Comparison of ENCODE assay signal across 8 cellular contexts in genomic region chr11:11620251-11620965, GRCh38. TPM values are rescaled to one million over a fixed set of nuclear protein-coding genes. Genes with fewer than 3 reads are reported as not detected.
DNase-seq lines count a peak whose midpoint lies in the region; ATAC-seq and TF ChIP-seq lines count a peak whose summit lies in the region.

No MANE protein-coding gene starts in this region.

- H3K4me3 ChIP-seq in colonic mucosa (peak overlapping the region; percentile 55), mesendoderm (ENCODE audit: low read length) (peak overlapping the region; percentile 46)

- no peak overlapping the region for H2BK120ac ChIP-seq in mesendoderm (ENCODE audit: low read depth, low read length)

- no peak overlapping the region for H2BK5ac ChIP-seq in mesendoderm (ENCODE audit: low read length)

- peak overlapping the region; percentile 70 for H3K27ac Mint-ChIP-seq in activated T-cell treated with anti-CD3 and anti-CD28 coated beads, Interleukin-2, amount 50 U/mL, for 24 hours
- peak overlapping the region; percentile 56 for H3K27ac Mint-ChIP-seq in type B pancreatic cell

- no peaks in the 10 kb centered on the region for H3K36me3 Mint-ChIP-seq in activated T-cell treated with anti-CD3 and anti-CD28 coated beads, Interleukin-2, amount 50 U/mL, for 24 hours (ENCODE audit: low read depth)
- H3K36me3 Mint-ChIP-seq in type B pancreatic cell: no peaks in the 10 kb centered on the region

- H3K4me2 ChIP-seq in mesendoderm (ENCODE audit: low read length): peak overlapping the region; percentile 53

- H3K9ac ChIP-seq in colonic mucosa (ENCODE audit: low read depth in 2 of 2, low read length in 2 of 2) (peak overlapping the region; percentile 52 to 68), mesendoderm (ENCODE audit: low read length) (peak overlapping the region; percentile 64)

- no peak overlapping the region for H4K5ac ChIP-seq in mesendoderm (ENCODE audit: low read length)

- no peaks in the 10 kb centered on the region for H3K27me3 ChIP-seq in colonic mucosa
- peaks cover 6% of the 10 kb centered on the region for H3K27me3 ChIP-seq in mesendoderm (ENCODE audit: insufficient read depth, low read length, poor library complexity)

- H2AK5ac ChIP-seq in mesendoderm (ENCODE audit: low read length): no peak overlapping the region

- TF ChIP-seq CTCF in colonic mucosa (IDR thresholded peaks at IDR 0.05) (no peak), type B pancreatic cell (conservative IDR thresholded peaks at IDR 0.05) (peak; percentile 20)

- peak overlapping the region; percentile 63 for H3K56ac ChIP-seq in mesendoderm (ENCODE audit: low read length)

- peaks cover 14% of the 10 kb centered on the region for H3K4me1 Mint-ChIP-seq in activated T-cell treated with anti-CD3 and anti-CD28 coated beads, Interleukin-2, amount 50 U/mL, for 24 hours (ENCODE audit: low read depth)
- peaks cover 15% of the 10 kb centered on the region for H3K4me1 Mint-ChIP-seq in type B pancreatic cell (ENCODE audit: unreplicated experiment)

- peak; percentile 41 for DNase-seq in activated T-cell treated with anti-CD3 and anti-CD28 coated beads, Interleukin-2, amount 50 U/mL, for 24 hours
- DNase-seq in activated T-cell treated with anti-CD3 and anti-CD28 coated beads for 4 hours: no peak
- peak; percentile 75 for DNase-seq in NCI-H748 (lab: John Stamatoyannopoulos, UW; ENCODE audit: unreplicated experiment)
- DNase-seq in colonic mucosa: peak; percentile 85
- peak; percentile 51 for DNase-seq in mesendoderm
- peak; percentile 72 for DNase-seq in type B pancreatic cell (ENCODE audit: extremely low spot score, unreplicated experiment)

- H3K4me3 Mint-ChIP-seq in activated T-cell treated with anti-CD3 and anti-CD28 coated beads, Interleukin-2, amount 50 U/mL, for 24 hours: peak overlapping the region; percentile 83
- peak overlapping the region; percentile 92 for H3K4me3 Mint-ChIP-seq in type B pancreatic cell

- H3K79me1 ChIP-seq in mesendoderm (ENCODE audit: low read length): no peaks in the 10 kb centered on the region

- ATAC-seq in HG02973 (IDR thresholded peaks at IDR 0.05; ENCODE audit: unreplicated experiment) (no peak), HG02970 (IDR thresholded peaks at IDR 0.05; ENCODE audit: low FRiP score, unreplicated experiment) (no peak)

- no peak overlapping the region for H3K4ac ChIP-seq in mesendoderm (ENCODE audit: low read depth, low read length)

- no peaks in the 10 kb centered on the region for H3K9me3 ChIP-seq in colonic mucosa

- no peak overlapping the region for H3K18ac ChIP-seq in mesendoderm (ENCODE audit: low read length)

- no CpG with 5 or more reads among the region's 50 CpGs for WGBS in mesendoderm (ENCODE audit: extremely low coverage, insufficient coverage, low lambda C conversion rate)

- peak overlapping the region; percentile 15 for H3K23ac ChIP-seq in mesendoderm (ENCODE audit: low read length)

- peaks cover 68% of the 10 kb centered on the region for H3K27me3 Mint-ChIP-seq in activated T-cell treated with anti-CD3 and anti-CD28 coated beads, Interleukin-2, amount 50 U/mL, for 24 hours
- peaks cover 48% of the 10 kb centered on the region for H3K27me3 Mint-ChIP-seq in type B pancreatic cell

- H4K8ac ChIP-seq in mesendoderm (ENCODE audit: low read depth, low read length): no peak overlapping the region

- H3K27ac ChIP-seq in colonic mucosa: no peak overlapping the region
- H3K27ac ChIP-seq in mesendoderm (ENCODE audit: low read depth, low read length): no peak overlapping the region

- H3K4me1 ChIP-seq in colonic mucosa (no peaks in the 10 kb centered on the region), mesendoderm (ENCODE audit: control insufficient read depth, low read depth, low read length) (peaks cover 4% of the 10 kb centered on the region)

- no peaks in the 10 kb centered on the region for H3K36me3 ChIP-seq in colonic mucosa
- no peaks in the 10 kb centered on the region for H3K36me3 ChIP-seq in mesendoderm (ENCODE audit: control insufficient read depth, insufficient read depth, low read length)

- intact Hi-C loops in colonic mucosa (cut with DNase I): no loop called here

- H2BK15ac ChIP-seq in mesendoderm (replicated peaks; ENCODE audit: low read depth): no peak overlapping the region

- no peaks in the 10 kb centered on the region for H3K9me3 Mint-ChIP-seq in activated T-cell treated with anti-CD3 and anti-CD28 coated beads, Interleukin-2, amount 50 U/mL, for 24 hours
- no peaks in the 10 kb centered on the region for H3K9me3 Mint-ChIP-seq in type B pancreatic cell

- H3K79me2 ChIP-seq in mesendoderm (ENCODE audit: control insufficient read depth, insufficient read depth, low read length): no peaks in the 10 kb centered on the region

RNA-seq across cellular contexts. Expression of gene GALNT18, which starts 1.4 kb away (rescaled TPM):
- total RNA-seq in colonic mucosa (1 to 10 TPM; 3.6 to 8.3 TPM), type B pancreatic cell (ENCODE audit: low replicate concordance) (9.8 and 11.7 TPM in 2 replicates)
- 1.2 TPM for polyA plus RNA-seq in mesendoderm (2013, experiment 1 of 2)
- 1.1 TPM for polyA plus RNA-seq in mesendoderm (2013, experiment 2 of 2)
